Comparison of ENCODE assay signal across 8 cellular contexts in genomic region chr5:179558912-179559279, GRCh38. TPM values are rescaled to one million over a fixed set of nuclear protein-coding genes. Genes with fewer than 3 reads are reported as not detected.
A peak's percentile ranks its signal among the peaks of the same experiment; 100 is the strongest.
DNase-seq lines count a peak whose midpoint lies in the region; ATAC-seq, FAIRE-seq and TF ChIP-seq lines count a peak whose summit lies in the region.

No MANE protein-coding gene starts in this region.

- H3K27ac Mint-ChIP-seq in activated T-cell treated with anti-CD3 and anti-CD28 coated beads, Interleukin-2, amount 50 U/mL, for 72 hours, result peak overlapping the region; percentile 72

- no peak for FAIRE-seq in pancreas (lab: Jason Lieb, UNC)

- 2 to 3% methylated on average over 14 of the region's 14 CpGs for WGBS in pancreas, 2 donors

- peaks cover 1 to 11% of the 10 kb centered on the region in 2 donors for H3K36me3 Mint-ChIP-seq in activated T-cell treated with anti-CD3 and anti-CD28 coated beads, Interleukin-2, amount 50 U/mL, for 72 hours (ENCODE audit: insufficient read depth in 2 of 2)

- intact Hi-C loops in pancreas (cut with DNase I), result no loop called here

- peak overlapping the region; percentile 55 to 85 (median 82) for H3K27ac ChIP-seq in pancreas

- in situ Hi-C loops in GM13977 (cut with MboI; ENCODE audit: low pct_unique_long_range_greater_than_20kb, low sequenced_read_pairs, unreplicated experiment), result no loop called here

- H3K4me3 Mint-ChIP-seq in activated T-cell treated with anti-CD3 and anti-CD28 coated beads, Interleukin-2, amount 50 U/mL, for 72 hours, result peak overlapping the region; percentile 81 to 86

- TF ChIP-seq CTCF in GM13977 (IDR thresholded peaks at IDR 0.05; ENCODE audit: extremely low read depth, insufficient read depth, missing control alignments), result no peak
- TF ChIP-seq CTCF in pancreas (IDR thresholded peaks at IDR 0.05), result no peak
- TF ChIP-seq CTCF in omental fat pad (IDR thresholded peaks at IDR 0.05), result no peak

- H3K4me3 ChIP-seq in pancreas, result peak overlapping the region in 3 of 4 donors; percentile 45 to 51 (median 50)

- H3K9me3 ChIP-seq in pancreas, result no peaks in the 10 kb centered on the region

- peaks cover 0 to 4% (median 0%) of the 10 kb centered on the region in 3 donors for H3K4me1 ChIP-seq in pancreas

- ATAC-seq in activated T-cell treated with anti-CD3 and anti-CD28 coated beads, Interleukin-2, amount 50 U/mL, for 72 hours (replicated peaks in 1 of 2), result no peak
- ATAC-seq in pancreas, result peak; percentile 41 to 65 (median 58)
- ATAC-seq in GM18861 (IDR thresholded peaks at IDR 0.05; ENCODE audit: unreplicated experiment), result no peak
- no peak for ATAC-seq in omental fat pad (ENCODE audit: low FRiP score)

- H3K27me3 ChIP-seq in pancreas, result no peaks in the 10 kb centered on the region

- peaks cover 32% of the 10 kb centered on the region for H3K4me1 Mint-ChIP-seq in activated T-cell treated with anti-CD3 and anti-CD28 coated beads, Interleukin-2, amount 50 U/mL, for 72 hours (ENCODE audit: low read depth)

- H3K9me3 Mint-ChIP-seq in activated T-cell treated with anti-CD3 and anti-CD28 coated beads, Interleukin-2, amount 50 U/mL, for 72 hours, result no peaks in the 10 kb centered on the region

- DNase-seq in GM13977 (ENCODE audit: low spot score) (peak; percentile 39), NCI-H1105 (lab: John Stamatoyannopoulos, UW) (peak; percentile 66), germinal center (ENCODE audit: low spot score) (peak; percentile 37), pancreas (peak; percentile 43 to 73 (median 54)), COLO829 (ENCODE audit: low spot score) (no peak), omental fat pad (ENCODE audit: low spot score) (no peak)
- DNase-seq in activated T-cell treated with anti-CD3 and anti-CD28 coated beads, Interleukin-2, amount 50 U/mL, for 72 hours, result no peak

- no peaks in the 10 kb centered on the region for H3K27me3 Mint-ChIP-seq in activated T-cell treated with anti-CD3 and anti-CD28 coated beads, Interleukin-2, amount 50 U/mL, for 72 hours (ENCODE audit: low read depth)

- H3K36me3 ChIP-seq in pancreas, result peaks cover 0 to 19% (median 16%) of the 10 kb centered on the region in 3 donors

RNA-seq across cellular contexts. Expression of gene RUFY1, which starts 8.5 kb away (rescaled TPM):
- 10 to 100 TPM; 32.0 to 37.9 TPM for total RNA-seq in activated T-cell treated with anti-CD3 and anti-CD28 coated beads, Interleukin-2, amount 50 U/mL, for 72 hours
- total RNA-seq in pancreas (10 to 100 TPM; 16.4 to 31.6 (median 17.6) TPM), omental fat pad (10 to 100 TPM; 39.7 to 62.2 (median 47.9) TPM)
- polyA plus RNA-seq in pancreas, result 10 to 100 TPM; 31.8 to 35.8 TPM

Comparison
In these comparisons a context has a peak if more than half of its experiments do, and no peak if none do; other contexts are left out.
1. DNase-seq: peak in GM13977 (single experiment), NCI-H1105 (single experiment), germinal center (single experiment) and pancreas (6 of 6); none in activated T-cell treated with anti-CD3 and anti-CD28 coated beads, Interleukin-2, amount 50 U/mL, for 72 hours (0 of 2), COLO829 (single experiment) and omental fat pad (single experiment).
2. ATAC-seq: peak in pancreas (4 of 4); none in activated T-cell treated with anti-CD3 and anti-CD28 coated beads, Interleukin-2, amount 50 U/mL, for 72 hours (0 of 2), GM18861 (single experiment) and omental fat pad (single experiment).